20 cellular contexts compared by ENCODE assay signal in genomic region chr11:7911011-7911410, GRCh38. TPM values are rescaled to one million over a fixed set of nuclear protein-coding genes. Genes with fewer than 3 reads are reported as not detected.
DNase-seq lines count a peak whose midpoint lies in the region; ATAC-seq, FAIRE-seq and TF ChIP-seq lines count a peak whose summit lies in the region.
"Had no signal": no experiment of that assay in that cellular context is flagged by ENCODE, and none has a peak within 500 bp of the region (broad histone marks: within the 10 kb centered on the region; RNA-seq: fewer than 3 reads in every experiment).

No MANE protein-coding gene starts in this region.

- H3F3A ChIP-seq in GM23338 (replicated peaks; ENCODE audit: low read depth): 0 out of 2 replicates have a peak, but pooled peaks cover 4% of the 10 kb centered on the region
- no peaks in the 10 kb centered on the region for H3F3A ChIP-seq in smooth muscle cell (ENCODE audit: low read depth)

- no peak overlapping the region for H2BK20ac ChIP-seq in H1 (ENCODE audit: low read length)

- no peaks in the 10 kb centered on the region for H3K27me3 ChIP-seq in GM23338 (ENCODE audit: insufficient read depth)
- no peaks in the 10 kb centered on the region for H3K27me3 ChIP-seq in H1 (replicated peaks in 1 of 4; ENCODE audit: control insufficient read depth in 3 of 4, extremely low read depth in 1 of 4, insufficient read depth in 3 of 4, low read length in 3 of 4)
- no peaks in the 10 kb centered on the region for H3K27me3 ChIP-seq in smooth muscle cell (ENCODE audit: low read depth)
- H3K27me3 ChIP-seq: BLaER1 had no signal

- no peak overlapping the region for H4K8ac ChIP-seq in H1 (ENCODE audit: extremely low read depth, insufficient read depth, low read length)

- H3K4me3 Mint-ChIP-seq in GM23338: no peak overlapping the region
- H3K4me3 Mint-ChIP-seq: CD14-positive monocyte; CD4-positive, alpha-beta memory T cell had no signal

- no peak for TF ChIP-seq CTCF in AG10803 (conservative IDR thresholded peaks at IDR 0.05; ENCODE audit: low read length)
- no peak for TF ChIP-seq CTCF in GM23338 (conservative IDR thresholded peaks at IDR 0.05; ENCODE audit: low read depth in 2 of 2)
- no peak for TF ChIP-seq CTCF in H1 (IDR thresholded peaks at IDR 0.05; ENCODE audit: control extremely low read depth in 1 of 3, insufficient read depth in 1 of 3, low read depth in 1 of 3, low read length in 3 of 3)
- no peak for TF ChIP-seq CTCF in smooth muscle cell (IDR thresholded peaks at IDR 0.05; ENCODE audit: borderline replicate concordance, insufficient read depth, poor library complexity, severe bottlenecking)

- peaks cover 48% of the 10 kb centered on the region for H3K4me1 Mint-ChIP-seq in GM23338
- H3K4me1 Mint-ChIP-seq: CD14-positive monocyte; CD4-positive, alpha-beta memory T cell had no signal

- H4K20me1 ChIP-seq in GM23338 (replicated peaks; ENCODE audit: insufficient read depth) (no peaks in the 10 kb centered on the region), H1 (replicated peaks in 1 of 2; ENCODE audit: control insufficient read depth in 1 of 2, insufficient read depth in 2 of 2, low read length in 2 of 2) (no peaks in the 10 kb centered on the region), smooth muscle cell (ENCODE audit: low read depth) (no peaks in the 10 kb centered on the region)
- H4K20me1 ChIP-seq: BLaER1 had no signal

- no peaks in the 10 kb centered on the region for H3K36me3 Mint-ChIP-seq in GM23338 (ENCODE audit: low read depth)
- H3K36me3 Mint-ChIP-seq: CD14-positive monocyte; CD4-positive, alpha-beta memory T cell had no signal

- POLR2A ChIA-PET in H1 (lab: Charles Lee; ENCODE audit: partially characterized antibody): interaction anchor here (0.8 to 1.2 kb wide), 3 partner anchors 7 to 87 kb away, joined by 3 to 5 read pairs (median 3); partner anchors contain the start of gene EIF3F

- peaks cover 2% of the 10 kb centered on the region for H3K9me3 Mint-ChIP-seq in GM23338
- H3K9me3 Mint-ChIP-seq: CD4-positive, alpha-beta memory T cell had no signal

- H4K91ac ChIP-seq in H1 (replicated peaks; ENCODE audit: insufficient read length, low read length): no peak overlapping the region

- H3K27me3 Mint-ChIP-seq in GM23338 (ENCODE audit: insufficient read depth, low read depth, poor library complexity): no peaks in the 10 kb centered on the region

- H3K27ac ChIP-seq in GM23338 (ENCODE audit: low read depth): peak overlapping the region; percentile 99
- no peak overlapping the region for H3K27ac ChIP-seq in H1 (ENCODE audit: low read depth, low read length)
- H3K27ac ChIP-seq in smooth muscle cell (ENCODE audit: low read depth): no peak overlapping the region
- H3K27ac ChIP-seq: 22Rv1, A549, BLaER1 had no signal

- H2AFZ ChIP-seq in GM23338: no peak overlapping the region
- no peak overlapping the region for H2AFZ ChIP-seq in H1 (ENCODE audit: low read length)
- H2AFZ ChIP-seq in smooth muscle cell (ENCODE audit: low read depth): no peak overlapping the region

- H4K5ac ChIP-seq in H1 (ENCODE audit: insufficient read length, low read depth, low read length): no peak overlapping the region

- no peak overlapping the region for H2AK5ac ChIP-seq in H1 (ENCODE audit: low read depth, low read length)

- no peak overlapping the region for H3K27ac Mint-ChIP-seq in GM23338
- H3K27ac Mint-ChIP-seq: CD14-positive monocyte; CD4-positive, alpha-beta memory T cell had no signal

- TF ChIP-seq RAD21 in H1 (IDR thresholded peaks at IDR 0.05 in 1 of 2, conservative IDR thresholded peaks at IDR 0.05 in 1 of 2; ENCODE audit: low read depth in 2 of 2, low read length in 2 of 2): no peak

- no peak for TF ChIP-seq POLR2A in H1 (IDR thresholded peaks at IDR 0.05; ENCODE audit: control extremely low read depth in 1 of 2, low read depth in 2 of 2, low read length in 2 of 2)

- H3K4me3 ChIP-seq in AG10803 (ENCODE audit: low read length) (no peak overlapping the region), GM23338 (no peak overlapping the region), H1 (ENCODE audit: extremely low read depth in 1 of 4, insufficient read depth in 2 of 4, low read depth in 3 of 4, low read length in 4 of 4) (no peak overlapping the region), smooth muscle cell (no peak overlapping the region)
- H3K4me3 ChIP-seq: A549, BLaER1, K562 had no signal

- H3K9ac ChIP-seq in H1 (replicated peaks in 1 of 4; ENCODE audit: extremely low read depth in 1 of 4, low read depth in 3 of 4, low read length in 3 of 4) (no peak overlapping the region), smooth muscle cell (ENCODE audit: low read depth) (no peak overlapping the region)
- H3K9ac ChIP-seq: BLaER1 had no signal

- TF ChIP-seq EP300 in H1 (IDR thresholded peaks at IDR 0.05; ENCODE audit: borderline replicate concordance in 1 of 2, low read depth in 2 of 2, low read length in 2 of 2): no peak

- peak; percentile 58 for DNase-seq in AG10803 (ENCODE audit: low read depth)
- no peak for DNase-seq in GM23338 (ENCODE audit: low spot score)
- DNase-seq in H1 (ENCODE audit: low read depth in 1 of 2, low spot score in 2 of 2): no peak
- DNase-seq in smooth muscle cell (lab: John Stamatoyannopoulos, UW; ENCODE audit: unreplicated experiment): no peak
- no peak for DNase-seq in NCI-H524 treated with DMSO at 0.1 percent for 48 hours (lab: John Stamatoyannopoulos, UW)
- DNase-seq in D341Med (ENCODE audit: low spot score): no peak
- DNase-seq: CD4-positive, alpha-beta memory T cell; DMS79 treated with DMSO at 0.1 percent for 48 hours; EL; HCEC 1CT had no signal

- 0 out of 2 replicates have a peak overlapping the region, but pooled peaks have one; percentile 46 for H2BK5ac ChIP-seq in H1 (ENCODE audit: low read depth, low read length)

- no peak overlapping the region for H3K56ac ChIP-seq in H1 (replicated peaks; ENCODE audit: insufficient read length, low read depth, low read length)

- no peaks in the 10 kb centered on the region for H3K79me2 ChIP-seq in GM23338 (replicated peaks; ENCODE audit: insufficient read depth)
- no peaks in the 10 kb centered on the region for H3K79me2 ChIP-seq in H1 (ENCODE audit: control insufficient read depth in 1 of 2, insufficient read depth in 2 of 2, low read length in 2 of 2)
- no peaks in the 10 kb centered on the region for H3K79me2 ChIP-seq in smooth muscle cell (ENCODE audit: low read depth)

- no peaks in the 10 kb centered on the region for H3K9me2 ChIP-seq in GM23338 (ENCODE audit: insufficient read depth)

- no peak overlapping the region for H3K14ac ChIP-seq in H1 (ENCODE audit: insufficient read length)

- H3K23ac ChIP-seq in H1 (ENCODE audit: insufficient read length): no peak overlapping the region

- no peak overlapping the region for H2BK120ac ChIP-seq in H1 (replicated peaks; ENCODE audit: low read depth, low read length)

- CTCF ChIA-PET in H1 (lab: Charles Lee; ENCODE audit: partially characterized antibody): interaction anchor here (0.8 to 4.4 kb wide), 6 partner anchors 12 to 78 kb away, joined by 3 to 27 read pairs (median 8); partner anchors contain the start of gene EIF3F

- no peak overlapping the region for H3K18ac ChIP-seq in H1 (ENCODE audit: extremely low read depth, low read length)

- no peaks in the 10 kb centered on the region for H3K36me3 ChIP-seq in GM23338 (ENCODE audit: insufficient read depth)
- H3K36me3 ChIP-seq in H1 (ENCODE audit: control insufficient read depth in 2 of 4, insufficient read depth in 4 of 4, low read length in 3 of 4): no peaks in the 10 kb centered on the region
- H3K36me3 ChIP-seq in smooth muscle cell (ENCODE audit: low read depth): no peaks in the 10 kb centered on the region
- H3K36me3 ChIP-seq: BLaER1 had no signal

- no peak overlapping the region for H2BK15ac ChIP-seq in H1 (ENCODE audit: low read length)

- H3K4me2 ChIP-seq in GM23338 (peak overlapping the region; percentile 13; the same call in 1 of the 2 replicates), H1 (ENCODE audit: insufficient read depth in 1 of 2, low read depth in 2 of 2, low read length in 2 of 2) (no peak overlapping the region), smooth muscle cell (peak overlapping the region; percentile 26)
- H3K4me2 ChIP-seq: A549, BLaER1 had no signal

- no peaks in the 10 kb centered on the region for H3K9me3 ChIP-seq in H1 (ENCODE audit: insufficient read depth in 2 of 2, low read depth in 1 of 2, low read length in 1 of 2)
- no peaks in the 10 kb centered on the region for H3K9me3 ChIP-seq in smooth muscle cell (replicated peaks; ENCODE audit: low read depth)
- H3K9me3 ChIP-seq: A549, BLaER1 had no signal

- H3K79me1 ChIP-seq in H1 (ENCODE audit: low read depth, low read length): no peaks in the 10 kb centered on the region

- no peak overlapping the region for H3K4ac ChIP-seq in H1 (replicated peaks; ENCODE audit: insufficient read length, low read depth, low read length)

- no peak for FAIRE-seq in H1 (lab: Jason Lieb, UNC)
- FAIRE-seq: A549, GM12891, H54, K562 had no signal

- no peaks in the 10 kb centered on the region for H3K23me2 ChIP-seq in H1 (ENCODE audit: low read depth, low read length)

- H3K4me1 ChIP-seq in GM23338 (ENCODE audit: insufficient read depth) (peaks cover 48% of the 10 kb centered on the region), H1 (replicated peaks in 1 of 4; ENCODE audit: control insufficient read depth in 3 of 4, insufficient read depth in 4 of 4, low read length in 3 of 4) (peaks cover 2 to 13% (median 11%) of the 10 kb centered on the region in 4 experiments; a peak in 6 of 7 replicates), smooth muscle cell (ENCODE audit: low read depth) (peaks cover 22% of the 10 kb centered on the region)
- H3K4me1 ChIP-seq: A549, BLaER1 had no signal

- ATAC-seq in GM23338: no peak
- no peak for ATAC-seq in GM19035 (IDR thresholded peaks at IDR 0.05; ENCODE audit: unreplicated experiment)
- ATAC-seq: A549, K562 had no signal

- no peak overlapping the region for H2BK12ac ChIP-seq in H1 (ENCODE audit: low read depth, low read length)

RNA-seq across cellular contexts. Expression of gene OR10A6, which starts 20.1 kb away (rescaled TPM):
- total RNA-seq in GM23338 (2014; rRNA removed; shearing (Covaris generic)): not detected in 2 replicates
- polyA plus RNA-seq in GM23338 (2016; fragmentation: Nextera tagmentation; extraction: Ambion mirVana) (0.09 and 0.23 TPM in 2 replicates), H1 (2011; rRNA removed) (not detected in 2 replicates), smooth muscle cell (not detected in 2 replicates)
- not detected in 2 replicates for total RNA-seq in H1 (2021; fragmentation: NEBNext Ultra II Directional; extraction: Animal tissue kit (Norgen Biotek cat#: 25700))
- polyA plus RNA-seq in H1 (2011; cell fraction: cytosol; rRNA removed): not detected
- not detected for polyA plus RNA-seq in H1 (2011; cell fraction: nucleus; rRNA removed)
- polyA plus RNA-seq in H1 (2012, experiment 1 of 2): not detected in 4 replicates
- not detected for polyA plus RNA-seq in H1 (2012, experiment 2 of 2)
- not detected for polyA plus RNA-seq in H1 (2013, experiment 1 of 2)
- not detected for polyA plus RNA-seq in H1 (2013, experiment 2 of 2)
- polyA minus RNA-seq in H1 (2011; rRNA and poly(A)+ RNA removed): 0.41 TPM in 1 of 2 replicates, not detected in the other
- not detected for polyA minus RNA-seq in H1 (2011; cell fraction: cytosol; rRNA and poly(A)+ RNA removed)
- not detected for polyA minus RNA-seq in H1 (2011; cell fraction: nucleus; rRNA and poly(A)+ RNA removed)
- total RNA-seq in smooth muscle cell: 0.31 TPM in 1 of 2 replicates, not detected in the other
- total RNA-seq: CD4-positive, alpha-beta memory T cell; G401; HT-29; K562 had no signal
- polyA plus RNA-seq: A549; CD14-positive monocyte; CD4-positive, alpha-beta memory T cell; K562 had no signal

RNA-seq across cellular contexts. Expression of gene OR10A3, which starts 30.5 kb away (rescaled TPM):
- 0.14 TPM in 1 of 2 replicates, not detected in the other for total RNA-seq in GM23338 (2014; rRNA removed; shearing (Covaris generic))
- polyA plus RNA-seq in GM23338 (2016; fragmentation: Nextera tagmentation; extraction: Ambion mirVana) (0.28 and 0.52 TPM in 2 replicates), H1 (2011; rRNA removed) (not detected in 2 replicates), smooth muscle cell (not detected in 2 replicates)
- not detected in 2 replicates for total RNA-seq in H1 (2021; fragmentation: NEBNext Ultra II Directional; extraction: Animal tissue kit (Norgen Biotek cat#: 25700))
- not detected for polyA plus RNA-seq in H1 (2011; cell fraction: cytosol; rRNA removed)
- polyA plus RNA-seq in H1 (2011; cell fraction: nucleus; rRNA removed): 0.04 TPM
- 0.12 to 0.17 TPM in 2 of 4 replicates, not detected in the others for polyA plus RNA-seq in H1 (2012, experiment 1 of 2)
- not detected for polyA plus RNA-seq in H1 (2012, experiment 2 of 2)
- not detected for polyA plus RNA-seq in H1 (2013, experiment 1 of 2)
- polyA plus RNA-seq in H1 (2013, experiment 2 of 2): not detected
- polyA minus RNA-seq in H1 (2011; rRNA and poly(A)+ RNA removed): 0.27 TPM in 1 of 2 replicates, not detected in the other
- not detected for polyA minus RNA-seq in H1 (2011; cell fraction: cytosol; rRNA and poly(A)+ RNA removed)
- polyA minus RNA-seq in H1 (2011; cell fraction: nucleus; rRNA and poly(A)+ RNA removed): not detected
- total RNA-seq in smooth muscle cell: not detected in 2 replicates
- total RNA-seq: CD4-positive, alpha-beta memory T cell; G401; HT-29; K562 had no signal
- polyA plus RNA-seq: A549; CD14-positive monocyte; CD4-positive, alpha-beta memory T cell; K562 had no signal

RNA-seq across cellular contexts. Expression of gene NLRP10, which starts 54.2 kb away (rescaled TPM):
- total RNA-seq in GM23338 (2014; rRNA removed; shearing (Covaris generic)): 2.7 and 4.3 TPM in 2 replicates
- polyA plus RNA-seq in GM23338 (2016; fragmentation: Nextera tagmentation; extraction: Ambion mirVana): 0.56 and 1.1 TPM in 2 replicates
- total RNA-seq in H1 (2021; fragmentation: NEBNext Ultra II Directional; extraction: Animal tissue kit (Norgen Biotek cat#: 25700)): 0.31 and 0.71 TPM in 2 replicates
- 0.16 TPM in 1 of 2 replicates, not detected in the other for polyA plus RNA-seq in H1 (2011; rRNA removed)
- 0.13 TPM for polyA plus RNA-seq in H1 (2011; cell fraction: cytosol; rRNA removed)
- polyA plus RNA-seq in H1 (2011; cell fraction: nucleus; rRNA removed): 0.23 TPM
- 0.12 to 0.41 TPM (median 0.20 TPM) in 4 replicates for polyA plus RNA-seq in H1 (2012, experiment 1 of 2)
- not detected for polyA plus RNA-seq in H1 (2012, experiment 2 of 2)
- polyA plus RNA-seq in H1 (2013, experiment 1 of 2): 0.28 TPM
- polyA plus RNA-seq in H1 (2013, experiment 2 of 2): 0.35 TPM
- polyA minus RNA-seq in H1 (2011; rRNA and poly(A)+ RNA removed): 0.27 and 0.44 TPM in 2 replicates
- not detected for polyA minus RNA-seq in H1 (2011; cell fraction: cytosol; rRNA and poly(A)+ RNA removed)
- 0.40 TPM for polyA minus RNA-seq in H1 (2011; cell fraction: nucleus; rRNA and poly(A)+ RNA removed)
- 0.13 and 0.81 TPM in 2 replicates for total RNA-seq in smooth muscle cell
- 0.59 TPM in 1 of 2 replicates, not detected in the other for polyA plus RNA-seq in smooth muscle cell
- total RNA-seq: CD4-positive, alpha-beta memory T cell; G401; HT-29 had no signal
- polyA plus RNA-seq: A549; CD14-positive monocyte; CD4-positive, alpha-beta memory T cell; K562 had no signal

Comparison
In these comparisons a context has a peak if more than half of its experiments do, and no peak if none do; other contexts are left out.
1. H3K4me2 ChIP-seq: peak in GM23338 (single experiment) and smooth muscle cell (single experiment); none in H1 (0 of 2).